8 cellular contexts compared by ENCODE assay signal in genomic region chr14:74922752-74923401, GRCh38.
DNase-seq lines count a peak whose midpoint lies in the region; ATAC-seq lines count a peak whose summit lies in the region.

Gene RPS6KL1, minus strand, starts transcription at chr14:74923260. Its CDS starts 1,719 bp downstream, at chr14:74921541.

- DNase-seq in NCI-H2196 (lab: John Stamatoyannopoulos, UW; ENCODE audit: unreplicated experiment) (peak; percentile 65), cerebellar cortex (ENCODE audit: low spot score) (peak; percentile 95), islet precursor cell (peak; percentile 92), GF-D8 (lab: John Stamatoyannopoulos, UW) (no peak)
- peak; percentile 54 to 69 for DNase-seq in stimulated activated CD4-positive, alpha-beta T cell treated with anti-CD3 and anti-CD28 coated beads, Interleukin-12 subunit alpha, Interleukin-12 subunit beta, amount 100 ng/mL, for 24 hours (ENCODE audit: low read depth in 2 of 2)

- ATAC-seq in GM18511 (IDR thresholded peaks at IDR 0.05; ENCODE audit: unreplicated experiment) (peak; percentile 85), HG03095 (IDR thresholded peaks at IDR 0.05; ENCODE audit: unreplicated experiment) (peak; percentile 81)
- ATAC-seq in activated CD4-positive, CD25-positive, alpha-beta regulatory T cell treated with anti-CD3 and anti-CD28 coated beads, Interleukin-2, amount 50 U/mL, for 24 hours = peak; percentile 96 to 98
